Comparison of ENCODE assay signal across 19 cellular contexts in genomic region chrX:131308980-131309379, GRCh38. TPM values are rescaled to one million over a fixed set of nuclear protein-coding genes. Genes with fewer than 3 reads are reported as not detected.
"Had no signal": no experiment of that assay in that cellular context is flagged by ENCODE, and none has a peak within 500 bp of the region (broad histone marks: within the 10 kb centered on the region; RNA-seq: fewer than 3 reads in every experiment).

No MANE protein-coding gene starts in this region.

- ATAC-seq: effector memory CD8-positive, alpha-beta T cell; heart left ventricle; natural killer cell treated with Interleukin-12 subunit alpha and Interleukin-12 subunit beta and Interleukin-15 and Interleukin-18, amount 100 ng/mL, for 72 hours; stimulated activated naive B cell treated with anti-CD40 and anti-IgM and Interleukin-4, amounts not matched to agents 10 μg/mL and 1 μg/mL and 100 μg/mL, for 72 hours had no signal

- H3K9me3 Mint-ChIP-seq: activated naive CD4-positive, alpha-beta T cell treated with anti-CD3 and anti-CD28 coated beads, Interleukin-2, amount 10 ng/mL, durations not matched to agents 7 days and 5 days; activated T-helper 2 cell treated with anti-CD3 and anti-CD28 coated beads, Interferon-gamma antibody, Interleukin-2, Interleukin-4, amounts not matched to agents 10 μg/mL and 5 μg/mL and 100 μg/mL, durations not matched to agents 14 hours and 24 hours and 36 hours; dendritic cell treated with granulocyte-macrophage colony-stimulating factor and Interleukin-4, amounts not matched to agents 40 ng/mL and 50 ng/mL, for 4 days; effector memory CD8-positive, alpha-beta T cell; immature natural killer cell; natural killer cell treated with Interleukin-12 subunit alpha and Interleukin-12 subunit beta and Interleukin-15 and Interleukin-18, amount 100 ng/mL, for 72 hours; stimulated activated naive B cell treated with anti-CD40 and anti-IgM and Interleukin-4, amounts not matched to agents 10 μg/mL and 1 μg/mL and 100 μg/mL, for 72 hours had no signal

- DNase-seq: activated CD4-positive, alpha-beta T cell treated with anti-CD3 and anti-CD28 coated beads for 1 hour; activated CD4-positive, alpha-beta T cell treated with anti-CD3 and anti-CD28 coated beads, Interleukin-2, amount 50 U/mL, for 4 hours; activated naive CD4-positive, alpha-beta T cell treated with anti-CD3 and anti-CD28 coated beads, Interleukin-2, amount 10 ng/mL, durations not matched to agents 7 days and 5 days; cerebellar nuclear complex; effector memory CD8-positive, alpha-beta T cell; foreskin melanocyte; heart left ventricle; immature natural killer cell; mesendoderm; nucleus accumbens; posterior cingulate gyrus; stimulated activated CD4-positive, alpha-beta T cell treated with anti-CD3 and anti-CD28 coated beads, Interleukin-2, amount 100 ng/mL, for 48 hours; stimulated activated naive B cell treated with anti-CD40 and anti-IgM and Interleukin-4, amounts not matched to agents 10 μg/mL and 1 μg/mL and 100 μg/mL, for 72 hours; thyroid gland had no signal

- H3K27ac Mint-ChIP-seq: activated naive CD4-positive, alpha-beta T cell treated with anti-CD3 and anti-CD28 coated beads, Interleukin-2, amount 10 ng/mL, durations not matched to agents 7 days and 5 days; activated T-helper 2 cell treated with anti-CD3 and anti-CD28 coated beads, Interferon-gamma antibody, Interleukin-2, Interleukin-4, amounts not matched to agents 10 μg/mL and 5 μg/mL and 100 μg/mL, durations not matched to agents 14 hours and 24 hours and 36 hours; dendritic cell treated with granulocyte-macrophage colony-stimulating factor and Interleukin-4, amounts not matched to agents 40 ng/mL and 50 ng/mL, for 4 days; effector memory CD8-positive, alpha-beta T cell; immature natural killer cell; natural killer cell treated with Interleukin-12 subunit alpha and Interleukin-12 subunit beta and Interleukin-15 and Interleukin-18, amount 100 ng/mL, for 72 hours; stimulated activated naive B cell treated with anti-CD40 and anti-IgM and Interleukin-4, amounts not matched to agents 10 μg/mL and 1 μg/mL and 100 μg/mL, for 72 hours had no signal

- H3K36me3 ChIP-seq: ascending aorta, breast epithelium, heart left ventricle, thyroid gland had no signal

- H3K27ac ChIP-seq: ascending aorta, breast epithelium, heart left ventricle, thyroid gland had no signal

- H3K36me3 Mint-ChIP-seq: activated naive CD4-positive, alpha-beta T cell treated with anti-CD3 and anti-CD28 coated beads, Interleukin-2, amount 10 ng/mL, durations not matched to agents 7 days and 5 days; immature natural killer cell; natural killer cell treated with Interleukin-12 subunit alpha and Interleukin-12 subunit beta and Interleukin-15 and Interleukin-18, amount 100 ng/mL, for 72 hours; stimulated activated naive B cell treated with anti-CD40 and anti-IgM and Interleukin-4, amounts not matched to agents 10 μg/mL and 1 μg/mL and 100 μg/mL, for 72 hours had no signal

- H3K4me3 Mint-ChIP-seq: activated naive CD4-positive, alpha-beta T cell treated with anti-CD3 and anti-CD28 coated beads, Interleukin-2, amount 10 ng/mL, durations not matched to agents 7 days and 5 days; dendritic cell treated with granulocyte-macrophage colony-stimulating factor and Interleukin-4, amounts not matched to agents 40 ng/mL and 50 ng/mL, for 4 days; effector memory CD8-positive, alpha-beta T cell; immature natural killer cell; natural killer cell treated with Interleukin-12 subunit alpha and Interleukin-12 subunit beta and Interleukin-15 and Interleukin-18, amount 100 ng/mL, for 72 hours; stimulated activated naive B cell treated with anti-CD40 and anti-IgM and Interleukin-4, amounts not matched to agents 10 μg/mL and 1 μg/mL and 100 μg/mL, for 72 hours had no signal

- H3K4me3 ChIP-seq: ascending aorta, breast epithelium, heart left ventricle, thyroid gland had no signal

- H3K4me1 ChIP-seq: ascending aorta, breast epithelium, heart left ventricle, thyroid gland had no signal

- H3K4me1 Mint-ChIP-seq: activated naive CD4-positive, alpha-beta T cell treated with anti-CD3 and anti-CD28 coated beads, Interleukin-2, amount 10 ng/mL, durations not matched to agents 7 days and 5 days; immature natural killer cell; stimulated activated naive B cell treated with anti-CD40 and anti-IgM and Interleukin-4, amounts not matched to agents 10 μg/mL and 1 μg/mL and 100 μg/mL, for 72 hours had no signal

- H3K27me3 Mint-ChIP-seq: activated naive CD4-positive, alpha-beta T cell treated with anti-CD3 and anti-CD28 coated beads, Interleukin-2, amount 10 ng/mL, durations not matched to agents 7 days and 5 days; dendritic cell treated with granulocyte-macrophage colony-stimulating factor and Interleukin-4, amounts not matched to agents 40 ng/mL and 50 ng/mL, for 4 days; effector memory CD8-positive, alpha-beta T cell; stimulated activated naive B cell treated with anti-CD40 and anti-IgM and Interleukin-4, amounts not matched to agents 10 μg/mL and 1 μg/mL and 100 μg/mL, for 72 hours had no signal

- H3K9me3 ChIP-seq: ascending aorta, breast epithelium, heart left ventricle, thyroid gland had no signal

- H3K27me3 ChIP-seq: ascending aorta, thyroid gland had no signal

RNA-seq across cellular contexts. Expression of gene IGSF1, which starts 19.9 kb away (rescaled TPM):
- total RNA-seq: natural killer cell treated with Interleukin-12 subunit alpha and Interleukin-12 subunit beta and Interleukin-15 and Interleukin-18, amount 100 ng/mL, for 72 hours had no signal
- polyA plus RNA-seq: immature natural killer cell had no signal
